23 cellular contexts compared by ENCODE assay signal in the genomic region with DNA sequence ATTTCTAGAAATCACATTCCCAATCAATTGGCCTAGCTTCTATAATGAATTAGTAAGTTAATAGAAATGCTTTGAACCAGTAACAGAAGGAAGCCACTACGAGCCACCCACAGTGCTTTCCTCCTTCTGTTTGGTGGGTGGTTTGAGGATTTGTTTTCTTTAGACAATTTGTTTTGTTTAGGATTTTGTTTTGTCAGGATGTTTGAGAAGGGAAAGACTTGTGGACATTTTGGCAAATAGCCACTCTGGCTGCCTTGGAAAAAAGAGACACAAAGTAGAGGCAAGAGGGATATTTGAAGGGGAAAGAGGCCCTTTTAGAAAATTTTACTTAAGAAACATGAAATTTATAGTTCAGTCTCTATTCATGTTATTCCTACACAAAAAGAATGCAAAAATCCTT. TPM values are rescaled to one million over a fixed set of nuclear protein-coding genes. Genes with fewer than 3 reads are reported as not detected.
DNase-seq lines count a peak whose midpoint lies in the region; ATAC-seq and TF ChIP-seq lines count a peak whose summit lies in the region.
"Had no signal": no experiment of that assay in that cellular context is flagged by ENCODE, and none has a peak within 500 bp of the region (broad histone marks: within the 10 kb centered on the region; RNA-seq: fewer than 3 reads in every experiment).

No MANE protein-coding gene starts in this region.

- no peak for DNase-seq in CD4-positive, alpha-beta T cell
- DNase-seq in Karpas-422 (no peak), dermis blood vessel endothelial cell (peak; percentile 54), myocyte (ENCODE audit: low read depth) (peak; percentile 13), dorsolateral prefrontal cortex (no peak), NK-92 (lab: John Stamatoyannopoulos, UW; ENCODE audit: unreplicated experiment) (no peak), ACHN (no peak)
- DNase-seq: activated B cell treated with CpG ODN at 0.5 μM for 24 hours; activated CD4-positive, alpha-beta T cell treated with anti-CD3 and anti-CD28 coated beads, Interleukin-2, amount 50 U/mL, for 48 hours; activated CD8-positive, alpha-beta memory T cell treated with anti-CD3 and anti-CD28 coated beads, Interleukin-2, amount 50 U/mL, for 48 hours; activated effector memory CD4-positive, alpha-beta T cell treated with Interleukin-2 at 50 U/mL for 16 hours; activated naive CD8-positive, alpha-beta T cell treated with anti-CD3 and anti-CD28 coated beads for 36 hours; CD8-positive, alpha-beta T cell; Kasumi-1; NCI-H1092 treated with DMSO at 0.1 percent for 48 hours; NCI-H2081; NCI-H345; NCI-H774; posterior cingulate gyrus; sigmoid colon had no signal

- H3K27ac Mint-ChIP-seq in CD4-positive, alpha-beta T cell, result peak overlapping the region; percentile 27
- H3K27ac Mint-ChIP-seq: activated B cell treated with CpG ODN at 0.5 μM for 24 hours; activated naive CD8-positive, alpha-beta T cell treated with anti-CD3 and anti-CD28 coated beads for 36 hours; CD8-positive, alpha-beta T cell; stimulated activated naive CD8-positive, alpha-beta T cell treated with anti-CD3 and anti-CD28 coated beads, Interleukin-15, Interleukin-2, amounts not matched to agents 100 ng/mL and 50 ng/mL, for 24 hours had no signal

- ATAC-seq in CD4-positive, alpha-beta T cell (ENCODE audit: poor library complexity), result no peak
- ATAC-seq: CD8-positive, alpha-beta T cell; gastroesophageal sphincter; Right ventricle myocardium inferior had no signal

- no peaks in the 10 kb centered on the region for H3K27me3 Mint-ChIP-seq in CD4-positive, alpha-beta T cell
- H3K27me3 Mint-ChIP-seq: activated B cell treated with CpG ODN at 0.5 μM for 24 hours; activated naive CD8-positive, alpha-beta T cell treated with anti-CD3 and anti-CD28 coated beads for 36 hours; stimulated activated naive CD8-positive, alpha-beta T cell treated with anti-CD3 and anti-CD28 coated beads, Interleukin-15, Interleukin-2, amounts not matched to agents 100 ng/mL and 50 ng/mL, for 24 hours had no signal

- in situ Hi-C loops in ACHN (cut with HindIII; ENCODE audit: low pct_ligation_motif_present, low pct_unique_long_range_greater_than_20kb, low sequenced_read_pairs), result no loop called here

- intact Hi-C loops in CD4-positive, alpha-beta T cell (cut with DNase I, micrococcal nuclease), result no loop called here
- intact Hi-C loops in dorsolateral prefrontal cortex (cut with DNase I), result no loop called here

- peaks cover 49% of the 10 kb centered on the region for H3K4me1 ChIP-seq in Karpas-422 (ENCODE audit: low read length)
- H3K4me1 ChIP-seq: gastroesophageal sphincter had no signal

- peaks cover 98% of the 10 kb centered on the region for H3K36me3 ChIP-seq in Karpas-422 (ENCODE audit: insufficient read depth, low read length)

- no peaks in the 10 kb centered on the region for H3K9me3 ChIP-seq in CD4-positive, alpha-beta T cell (ENCODE audit: control insufficient read depth, low read length)
- H3K9me3 ChIP-seq in Karpas-422 (ENCODE audit: low read length), result no peaks in the 10 kb centered on the region
- H3K9me3 ChIP-seq: gastroesophageal sphincter, sigmoid colon had no signal

- H3K9me3 Mint-ChIP-seq in CD4-positive, alpha-beta T cell, result no peaks in the 10 kb centered on the region
- H3K9me3 Mint-ChIP-seq: activated B cell treated with CpG ODN at 0.5 μM for 24 hours; activated naive CD8-positive, alpha-beta T cell treated with anti-CD3 and anti-CD28 coated beads for 36 hours; CD8-positive, alpha-beta T cell; stimulated activated naive CD8-positive, alpha-beta T cell treated with anti-CD3 and anti-CD28 coated beads, Interleukin-15, Interleukin-2, amounts not matched to agents 100 ng/mL and 50 ng/mL, for 24 hours had no signal

- no peaks in the 10 kb centered on the region for H3K9me2 ChIP-seq in Karpas-422 (replicated peaks; ENCODE audit: insufficient read depth, low read length)

- TF ChIP-seq CTCF in CD4-positive, alpha-beta T cell (IDR thresholded peaks at IDR 0.05), result no peak
- TF ChIP-seq CTCF in dorsolateral prefrontal cortex (IDR thresholded peaks at IDR 0.05 in 54 of 56, conservative IDR thresholded peaks at IDR 0.05 in 2 of 56; ENCODE audit: low read depth in 1 of 56, partially characterized antibody in 56 of 56), result no peak

- no peak overlapping the region for H3K4me3 Mint-ChIP-seq in CD4-positive, alpha-beta T cell
- H3K4me3 Mint-ChIP-seq: activated B cell treated with CpG ODN at 0.5 μM for 24 hours; activated naive CD8-positive, alpha-beta T cell treated with anti-CD3 and anti-CD28 coated beads for 36 hours; CD8-positive, alpha-beta T cell; stimulated activated naive CD8-positive, alpha-beta T cell treated with anti-CD3 and anti-CD28 coated beads, Interleukin-15, Interleukin-2, amounts not matched to agents 100 ng/mL and 50 ng/mL, for 24 hours had no signal

- H3K4me1 Mint-ChIP-seq in CD4-positive, alpha-beta T cell (ENCODE audit: low read depth), result no peaks in the 10 kb centered on the region

- H2AFZ ChIP-seq in Karpas-422 (ENCODE audit: low read length), result no peak overlapping the region

- H3K4me3 ChIP-seq in Karpas-422 (ENCODE audit: low read length), result no peak overlapping the region
- no peak overlapping the region for H3K4me3 ChIP-seq in dorsolateral prefrontal cortex
- H3K4me3 ChIP-seq: gastroesophageal sphincter, sigmoid colon had no signal

- no peaks in the 10 kb centered on the region for H3K27me3 ChIP-seq in CD4-positive, alpha-beta T cell (ENCODE audit: control insufficient read depth, insufficient read depth, low read length)
- H3K27me3 ChIP-seq in Karpas-422 (ENCODE audit: low read length) (no peaks in the 10 kb centered on the region), dorsolateral prefrontal cortex (no peaks in the 10 kb centered on the region)
- H3K27me3 ChIP-seq: gastroesophageal sphincter, sigmoid colon had no signal

- POLR2A ChIA-PET in CD4-positive, alpha-beta T cell (lab: Charles Lee), result interaction anchor here (1.0 kb wide), 1 partner anchor 12 kb away, joined by 3 read pairs; no protein-coding TSS in a partner anchor

- H3K9ac ChIP-seq in Karpas-422 (ENCODE audit: low read length), result no peak overlapping the region

- H3K27ac ChIP-seq in CD4-positive, alpha-beta T cell (ENCODE audit: low read depth, low read length), result no peak overlapping the region
- H3K27ac ChIP-seq in Karpas-422 (ENCODE audit: low read length) (peak overlapping the region; percentile 48; the same call in 1 of the 2 replicates), dorsolateral prefrontal cortex (no peak overlapping the region)
- H3K27ac ChIP-seq: gastroesophageal sphincter, sigmoid colon had no signal

- no peaks in the 10 kb centered on the region for H4K20me1 ChIP-seq in Karpas-422 (ENCODE audit: insufficient read depth, low read depth, low read length)

- peaks cover 62% of the 10 kb centered on the region for H3K79me2 ChIP-seq in Karpas-422 (ENCODE audit: low read length)

- H3K4me2 ChIP-seq in Karpas-422 (ENCODE audit: low read depth, low read length, poor library complexity, severe bottlenecking), result no peak overlapping the region

- peaks cover 84% of the 10 kb centered on the region for H3K36me3 Mint-ChIP-seq in CD4-positive, alpha-beta T cell (ENCODE audit: low read depth)

- CTCF ChIA-PET in CD4-positive, alpha-beta T cell (lab: Charles Lee), result no interaction called here

RNA-seq across cellular contexts. Expression of gene TANK, which starts 47.7 kb away (rescaled TPM):
- total RNA-seq in CD4-positive, alpha-beta T cell, result 10 to 100 TPM; 66.3 to 71.7 TPM
- total RNA-seq in Karpas-422 (2014; rRNA removed; shearing (Covaris generic); ENCODE audit: low replicate concordance), result 141 and 295 TPM in 2 replicates
- 79.4 and 114 TPM in 2 replicates for total RNA-seq in dermis blood vessel endothelial cell
- total RNA-seq in myocyte, result 73.2 and 74.6 TPM in 2 replicates
- polyA plus RNA-seq in myocyte (2012), result 35.1 TPM
- total RNA-seq in dorsolateral prefrontal cortex, result 10 to 100 TPM; 31.0 to 62.5 (median 45.1) TPM

Comparison
In these comparisons a context has a peak if more than half of its experiments do, and no peak if none do; other contexts are left out.
1. DNase-seq: peak in dermis blood vessel endothelial cell (single experiment) and myocyte (single experiment); none in CD4-positive, alpha-beta T cell (0 of 10), Karpas-422 (single experiment), dorsolateral prefrontal cortex (0 of 10), NK-92 (single experiment) and ACHN (single experiment).